In the genomic region with DNA sequence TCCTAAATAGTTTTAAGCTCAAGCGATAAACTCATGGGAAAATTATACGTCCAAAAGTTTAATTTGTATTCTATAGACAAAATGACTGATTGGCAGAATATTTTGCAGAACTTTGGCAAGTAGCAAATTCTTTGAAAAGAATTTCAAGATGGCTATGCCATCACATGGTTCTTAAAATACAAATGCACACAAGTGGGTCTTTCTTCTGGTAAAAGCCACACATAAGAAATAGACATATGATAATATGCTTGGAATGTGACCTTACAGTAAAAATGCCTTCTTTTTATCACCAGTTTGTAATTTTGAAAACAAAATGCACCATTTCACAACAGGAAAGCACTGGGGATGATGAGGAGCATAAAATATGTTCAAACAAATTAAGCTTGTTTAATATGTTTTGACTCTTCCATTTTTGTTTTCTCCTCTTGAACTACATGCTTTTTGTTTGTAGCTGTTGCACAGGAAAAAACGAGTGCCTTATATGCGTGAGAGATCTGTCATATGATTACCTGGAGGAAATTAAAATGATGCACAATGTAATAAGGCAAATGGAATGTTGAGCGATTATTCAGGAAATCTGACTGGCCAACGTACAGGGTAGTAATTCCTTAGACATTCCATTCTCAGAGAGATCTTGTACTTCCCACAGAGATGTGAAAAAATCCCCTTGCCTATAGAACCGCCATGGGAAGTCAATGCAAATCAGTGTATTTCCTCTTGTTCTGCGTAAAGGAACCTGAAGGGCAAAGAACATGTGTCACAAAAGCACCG, we compare ENCODE assay signal across 12 cellular contexts.
DNase-seq lines count a peak whose midpoint lies in the region; ATAC-seq, FAIRE-seq and TF ChIP-seq lines count a peak whose summit lies in the region.
"Had no signal": no experiment of that assay in that cellular context is flagged by ENCODE, and none has a peak within 500 bp of the region (broad histone marks: within the 10 kb centered on the region; RNA-seq: fewer than 3 reads in every experiment).

No MANE protein-coding gene starts in this region.

- CTCF ChIA-PET in RWPE1 (lab: Yijun Ruan, JAX) = interaction anchor here (0.5 to 0.7 kb wide), 2 partner anchors 82 to 657 kb away, joined by 3 read pairs; no protein-coding TSS in a partner anchor

- FAIRE-seq in H54 (lab: Jason Lieb, UNC) = peak; percentile 97
- FAIRE-seq: frontal cortex had no signal

- no peak for TF ChIP-seq POLR2A in H54 (IDR thresholded peaks at IDR 0.05; ENCODE audit: low read depth, low read length)

- POLR2A ChIA-PET in RWPE1 (lab: Yijun Ruan, JAX; ENCODE audit: low non-redundant PET) = no interaction called here

- DNase-seq in H54 (ENCODE audit: insufficient read length, low spot score) (peak; percentile 26), RWPE1 (ENCODE audit: low spot score) (peak; percentile 81), renal cortical epithelial cell (ENCODE audit: low read depth) (peak; percentile 69), HuH-7.5 (ENCODE audit: low spot score) (no peak), middle frontal gyrus (ENCODE audit: extremely low spot score, low spot score) (no peak)
- DNase-seq: MM.1S, retina, T-helper 2 cell had no signal

- TF ChIP-seq CTCF in RWPE1 (conservative IDR thresholded peaks at IDR 0.05; ENCODE audit: low read depth) = no peak

- ATAC-seq in esophagus mucosa (peak; percentile 80), HG03280 (IDR thresholded peaks at IDR 0.05; ENCODE audit: unreplicated experiment) (no peak)

- H3K27ac ChIP-seq in RWPE1 = no peak overlapping the region
- H3K27ac ChIP-seq: ascending aorta had no signal

Comparison
In these comparisons a context has a peak if more than half of its experiments do, and no peak if none do; other contexts are left out.
1. DNase-seq: peak in H54 (single experiment), RWPE1 (single experiment) and renal cortical epithelial cell (single experiment); none in HuH-7.5 (single experiment) and middle frontal gyrus (single experiment).